In the genomic region with DNA sequence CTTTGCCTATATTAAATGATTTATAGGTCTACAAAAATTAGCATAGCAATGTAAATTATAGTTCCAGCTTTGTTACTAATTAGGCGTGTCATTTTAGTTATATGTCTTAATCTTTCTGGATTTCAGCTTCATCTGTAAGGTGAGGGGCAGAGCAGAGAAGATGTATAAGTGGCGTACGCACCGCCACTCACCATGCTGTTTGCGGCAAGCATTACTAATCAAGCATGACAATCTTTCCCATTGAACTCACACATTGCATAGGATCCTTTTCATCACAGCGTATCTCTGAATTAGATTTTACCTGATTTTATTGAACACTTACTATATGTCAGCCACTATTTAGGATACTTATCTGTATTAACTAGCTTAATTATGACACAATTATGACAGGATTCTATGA, we compare ENCODE assay signal across 1 cellular context.
TF ChIP-seq lines count a peak whose summit lies in the region.

No MANE protein-coding gene starts in this region.

TF ChIP-seq in GM12878, 131 proteins besides CTCF, POLR2A, EP300 and RAD21 (continued from another document):
- TF ChIP-seq, protein P1, sequence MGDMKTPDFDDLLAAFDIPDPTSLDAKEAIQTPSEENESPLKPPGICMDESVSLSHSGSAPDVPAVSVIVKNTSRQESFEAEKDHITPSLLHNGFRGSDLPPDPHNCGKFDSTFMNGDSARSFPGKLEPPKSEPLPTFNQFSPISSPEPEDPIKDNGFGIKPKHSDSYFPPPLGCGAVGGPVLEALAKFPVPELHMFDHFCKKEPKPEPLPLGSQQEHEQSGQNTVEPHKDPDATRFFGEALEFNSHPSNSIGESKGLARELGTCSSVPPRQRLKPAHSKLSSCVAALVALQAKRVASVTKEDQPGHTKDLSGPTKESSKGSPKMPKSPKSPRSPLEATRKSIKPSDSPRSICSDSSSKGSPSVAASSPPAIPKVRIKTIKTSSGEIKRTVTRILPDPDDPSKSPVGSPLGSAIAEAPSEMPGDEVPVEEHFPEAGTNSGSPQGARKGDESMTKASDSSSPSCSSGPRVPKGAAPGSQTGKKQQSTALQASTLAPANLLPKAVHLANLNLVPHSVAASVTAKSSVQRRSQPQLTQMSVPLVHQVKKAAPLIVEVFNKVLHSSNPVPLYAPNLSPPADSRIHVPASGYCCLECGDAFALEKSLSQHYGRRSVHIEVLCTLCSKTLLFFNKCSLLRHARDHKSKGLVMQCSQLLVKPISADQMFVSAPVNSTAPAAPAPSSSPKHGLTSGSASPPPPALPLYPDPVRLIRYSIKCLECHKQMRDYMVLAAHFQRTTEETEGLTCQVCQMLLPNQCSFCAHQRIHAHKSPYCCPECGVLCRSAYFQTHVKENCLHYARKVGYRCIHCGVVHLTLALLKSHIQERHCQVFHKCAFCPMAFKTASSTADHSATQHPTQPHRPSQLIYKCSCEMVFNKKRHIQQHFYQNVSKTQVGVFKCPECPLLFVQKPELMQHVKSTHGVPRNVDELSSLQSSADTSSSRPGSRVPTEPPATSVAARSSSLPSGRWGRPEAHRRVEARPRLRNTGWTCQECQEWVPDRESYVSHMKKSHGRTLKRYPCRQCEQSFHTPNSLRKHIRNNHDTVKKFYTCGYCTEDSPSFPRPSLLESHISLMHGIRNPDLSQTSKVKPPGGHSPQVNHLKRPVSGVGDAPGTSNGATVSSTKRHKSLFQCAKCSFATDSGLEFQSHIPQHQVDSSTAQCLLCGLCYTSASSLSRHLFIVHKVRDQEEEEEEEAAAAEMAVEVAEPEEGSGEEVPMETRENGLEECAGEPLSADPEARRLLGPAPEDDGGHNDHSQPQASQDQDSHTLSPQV (IDR thresholded peaks at IDR 0.05), result no peak
- TF ChIP-seq ETV6 (conservative IDR thresholded peaks at IDR 0.05 in 1 of 2, IDR thresholded peaks at IDR 0.05 in 1 of 2; ENCODE audit: borderline replicate concordance in 1 of 2, low read depth in 1 of 2), result no peak
- peak; percentile 12; the same call in 1 of the 2 replicates for TF ChIP-seq ZNF217 (IDR thresholded peaks at IDR 0.05)
- TF ChIP-seq ZBED1 (IDR thresholded peaks at IDR 0.05; ENCODE audit: borderline replicate concordance), result no peak
